In genomic region chr7:73463966-73464365, GRCh38 we compare ENCODE assay signal across 17 cellular contexts. TPM values are rescaled to one million over a fixed set of nuclear protein-coding genes. Genes with fewer than 3 reads are reported as not detected.
DNase-seq lines count a peak whose midpoint lies in the region; ATAC-seq lines count a peak whose summit lies in the region.
"Had no signal": no experiment of that assay in that cellular context is flagged by ENCODE, and none has a peak within 500 bp of the region (broad histone marks: within the 10 kb centered on the region; RNA-seq: fewer than 3 reads in every experiment).

No MANE protein-coding gene starts in this region.

- no peaks in the 10 kb centered on the region for H3K4me1 Mint-ChIP-seq in activated T-cell treated with anti-CD3 and anti-CD28 coated beads, Interleukin-2, amount 50 U/mL, for 24 hours (ENCODE audit: low read depth)
- no peaks in the 10 kb centered on the region for H3K4me1 Mint-ChIP-seq in activated T-cell treated with anti-CD3 and anti-CD28 coated beads, Interleukin-2, amount 50 U/mL, for 4 hours (ENCODE audit: low read depth)
- no peaks in the 10 kb centered on the region for H3K4me1 Mint-ChIP-seq in activated CD4-positive, alpha-beta T cell treated with anti-CD3 and anti-CD28 coated beads, Interleukin-2, amount 10 ng/mL, durations not matched to agents 7 days and 5 days

- no peak for DNase-seq in activated T-cell treated with anti-CD3 and anti-CD28 coated beads, Interleukin-2, amount 50 U/mL, for 24 hours
- no peak for DNase-seq in activated T-cell treated with anti-CD3 and anti-CD28 coated beads, Interleukin-2, amount 50 U/mL, for 4 hours
- DNase-seq in NCI-H526 (lab: John Stamatoyannopoulos, UW) = peak; percentile 23 to 45
- DNase-seq in foreskin melanocyte = peak; percentile 58
- no peak for DNase-seq in head of caudate nucleus
- no peak for DNase-seq in NCI-H2029 (lab: John Stamatoyannopoulos, UW)
- DNase-seq in activated CD4-positive, alpha-beta T cell treated with anti-CD3 and anti-CD28 coated beads, Interleukin-2, amount 10 ng/mL, durations not matched to agents 7 days and 5 days = no peak
- DNase-seq: AML-193; CD4-positive, alpha-beta memory T cell; DMS 273 treated with DMSO at 0.1 percent for 48 hours; DMS53; DND-41; EL; GM23248 had no signal

- no peaks in the 10 kb centered on the region for H3K27me3 Mint-ChIP-seq in activated T-cell treated with anti-CD3 and anti-CD28 coated beads, Interleukin-2, amount 50 U/mL, for 24 hours
- H3K27me3 Mint-ChIP-seq in activated T-cell treated with anti-CD3 and anti-CD28 coated beads, Interleukin-2, amount 50 U/mL, for 4 hours (ENCODE audit: low read depth) = no peaks in the 10 kb centered on the region
- H3K27me3 Mint-ChIP-seq in activated CD4-positive, alpha-beta T cell treated with anti-CD3 and anti-CD28 coated beads, Interleukin-2, amount 10 ng/mL, durations not matched to agents 7 days and 5 days = no peaks in the 10 kb centered on the region
- H3K27me3 Mint-ChIP-seq: CD4-positive, alpha-beta memory T cell had no signal

- no peak for ATAC-seq in activated T-cell treated with anti-CD3 and anti-CD28 coated beads, Interleukin-2, amount 50 U/mL, for 4 hours
- ATAC-seq: A549 had no signal

- CTCF ChIA-PET in activated CD4-positive, alpha-beta T cell treated with anti-CD3 and anti-CD28 coated beads, Interleukin-2, amount 10 ng/mL, durations not matched to agents 7 days and 5 days (lab: Charles Lee) = interaction anchor here (1.5 kb wide), 1 partner anchor 41 kb away, joined by 4 read pairs; no protein-coding TSS in a partner anchor

- peak overlapping the region; percentile 18 for H3K27ac Mint-ChIP-seq in activated T-cell treated with anti-CD3 and anti-CD28 coated beads, Interleukin-2, amount 50 U/mL, for 24 hours
- no peak overlapping the region for H3K27ac Mint-ChIP-seq in activated CD4-positive, alpha-beta T cell treated with anti-CD3 and anti-CD28 coated beads, Interleukin-2, amount 10 ng/mL, durations not matched to agents 7 days and 5 days

- intact Hi-C loops in head of caudate nucleus (cut with DNase I) = no loop called here

- H3K4me3 Mint-ChIP-seq in activated T-cell treated with anti-CD3 and anti-CD28 coated beads, Interleukin-2, amount 50 U/mL, for 24 hours = no peak overlapping the region
- no peak overlapping the region for H3K4me3 Mint-ChIP-seq in activated T-cell treated with anti-CD3 and anti-CD28 coated beads, Interleukin-2, amount 50 U/mL, for 4 hours
- H3K4me3 Mint-ChIP-seq in activated CD4-positive, alpha-beta T cell treated with anti-CD3 and anti-CD28 coated beads, Interleukin-2, amount 10 ng/mL, durations not matched to agents 7 days and 5 days = no peak overlapping the region
- H3K4me3 Mint-ChIP-seq: CD4-positive, alpha-beta memory T cell had no signal

- H3K36me3 Mint-ChIP-seq in activated T-cell treated with anti-CD3 and anti-CD28 coated beads, Interleukin-2, amount 50 U/mL, for 24 hours (ENCODE audit: low read depth) = peaks cover 96% of the 10 kb centered on the region
- H3K36me3 Mint-ChIP-seq in activated T-cell treated with anti-CD3 and anti-CD28 coated beads, Interleukin-2, amount 50 U/mL, for 4 hours (ENCODE audit: insufficient read depth) = peaks cover 35% of the 10 kb centered on the region
- peaks cover 64% of the 10 kb centered on the region for H3K36me3 Mint-ChIP-seq in activated CD4-positive, alpha-beta T cell treated with anti-CD3 and anti-CD28 coated beads, Interleukin-2, amount 10 ng/mL, durations not matched to agents 7 days and 5 days (ENCODE audit: low read depth)

- POLR2A ChIA-PET in activated CD4-positive, alpha-beta T cell treated with anti-CD3 and anti-CD28 coated beads, Interleukin-2, amount 10 ng/mL, durations not matched to agents 7 days and 5 days (lab: Charles Lee) = interaction anchor here (0.6 kb wide), 1 partner anchor 58 kb away, joined by 5 read pairs; no protein-coding TSS in a partner anchor

- no peaks in the 10 kb centered on the region for H3K9me3 Mint-ChIP-seq in activated T-cell treated with anti-CD3 and anti-CD28 coated beads, Interleukin-2, amount 50 U/mL, for 24 hours
- H3K9me3 Mint-ChIP-seq in activated T-cell treated with anti-CD3 and anti-CD28 coated beads, Interleukin-2, amount 50 U/mL, for 4 hours = no peaks in the 10 kb centered on the region
- no peaks in the 10 kb centered on the region for H3K9me3 Mint-ChIP-seq in activated CD4-positive, alpha-beta T cell treated with anti-CD3 and anti-CD28 coated beads, Interleukin-2, amount 10 ng/mL, durations not matched to agents 7 days and 5 days
- H3K9me3 Mint-ChIP-seq: CD4-positive, alpha-beta memory T cell had no signal

RNA-seq across cellular contexts. Expression of gene FZD9, which starts 30.4 kb away (rescaled TPM):
- under 1 TPM; 0.38 to 0.68 (median 0.58) TPM for total RNA-seq in activated T-cell treated with anti-CD3 and anti-CD28 coated beads, Interleukin-2, amount 50 U/mL, for 4 hours
- total RNA-seq in activated CD4-positive, alpha-beta T cell treated with anti-CD3 and anti-CD28 coated beads, Interleukin-2, amount 10 ng/mL, durations not matched to agents 7 days and 5 days = not detected
- total RNA-seq: CD4-positive, alpha-beta memory T cell; G401; HT-29 had no signal

RNA-seq across cellular contexts. Expression of gene BAZ1B, which starts 58.1 kb away (rescaled TPM):
- 10 to 100 TPM; 86.5 to 93.5 (median 93.3) TPM for total RNA-seq in activated T-cell treated with anti-CD3 and anti-CD28 coated beads, Interleukin-2, amount 50 U/mL, for 4 hours
- 100 to 1,000 TPM in 1 of 2 experiments, 10 to 100 TPM in 1; 96.5 to 103 TPM for total RNA-seq in activated CD4-positive, alpha-beta T cell treated with anti-CD3 and anti-CD28 coated beads, Interleukin-2, amount 10 ng/mL, durations not matched to agents 7 days and 5 days

Comparison
In these comparisons a context has a peak if more than half of its experiments do, and no peak if none do; other contexts are left out.
1. DNase-seq: peak in NCI-H526 (2 of 2) and foreskin melanocyte (single experiment); none in activated T-cell treated with anti-CD3 and anti-CD28 coated beads, Interleukin-2, amount 50 U/mL, for 24 hours (single experiment), activated T-cell treated with anti-CD3 and anti-CD28 coated beads, Interleukin-2, amount 50 U/mL, for 4 hours (single experiment), head of caudate nucleus (0 of 42), NCI-H2029 (single experiment) and activated CD4-positive, alpha-beta T cell treated with anti-CD3 and anti-CD28 coated beads, Interleukin-2, amount 10 ng/mL, durations not matched to agents 7 days and 5 days (single experiment).